In genomic region chr22:27814993-27815392, GRCh38 we compare ENCODE assay signal across 1 cellular context.
TF ChIP-seq lines count a peak whose summit lies in the region.

No MANE protein-coding gene starts in this region.

TF ChIP-seq in HepG2, 621 proteins besides CTCF, POLR2A, EP300 and RAD21 (continued from another document):
- peak; percentile 82 for TF ChIP-seq ZKSCAN1 (IDR thresholded peaks at IDR 0.05; ENCODE audit: low read length)
